ENCODE assay signal across 6 cellular contexts in genomic region chr11:46669606-46670243, GRCh38. TPM values are rescaled to one million over a fixed set of nuclear protein-coding genes. Genes with fewer than 3 reads are reported as not detected.
DNase-seq lines count a peak whose midpoint lies in the region; ATAC-seq and TF ChIP-seq lines count a peak whose summit lies in the region.

No MANE protein-coding gene starts in this region.

- H3K4me3 ChIP-seq in BE2C (ENCODE audit: low read depth, low read length) = no peak overlapping the region
- no peak overlapping the region for H3K4me3 ChIP-seq in LNCaP clone FGC (ENCODE audit: low read depth, low read length)
- no peak overlapping the region for H3K4me3 ChIP-seq in epithelial cell of esophagus (ENCODE audit: low read length)

- H3K27me3 ChIP-seq in BE2C = no peaks in the 10 kb centered on the region

- TF ChIP-seq CTCF in BE2C (IDR thresholded peaks at IDR 0.05; ENCODE audit: low read depth, low read length) (peak; percentile 32), LNCaP clone FGC (IDR thresholded peaks at IDR 0.05; ENCODE audit: control insufficient read depth, extremely low read depth, insufficient read depth) (peak; percentile 33), epithelial cell of esophagus (IDR thresholded peaks at IDR 0.05; ENCODE audit: insufficient read depth, low read depth, low read length, missing control alignments) (peak; percentile 39)

- DNase-seq in BE2C (no peak), LNCaP clone FGC (ENCODE audit: low read depth) (no peak), epithelial cell of esophagus (ENCODE audit: low read depth) (no peak)
- no peak for DNase-seq in stimulated activated CD4-positive, alpha-beta T cell treated with anti-CD3 and anti-CD28 coated beads, Interleukin-4, amount 100 ng/mL, for 4 hours

- H3K36me3 ChIP-seq in BE2C = no peaks in the 10 kb centered on the region

- H3K4me1 ChIP-seq in BE2C = no peaks in the 10 kb centered on the region

- ATAC-seq in GM18868 (IDR thresholded peaks at IDR 0.05; ENCODE audit: unreplicated experiment) = no peak
- no peak for ATAC-seq in HG03196 (IDR thresholded peaks at IDR 0.05; ENCODE audit: unreplicated experiment)

- H3K9me3 ChIP-seq in BE2C = no peaks in the 10 kb centered on the region

RNA-seq across cellular contexts. Expression of gene ARHGAP1, which starts 30.7 kb away (rescaled TPM):
- polyA plus RNA-seq in BE2C (2012; ENCODE audit: insufficient read depth, insufficient read length, low read depth) = 11.3 TPM

RNA-seq across cellular contexts. Expression of gene ZNF408, which starts 31.1 kb away (rescaled TPM):
- polyA plus RNA-seq in BE2C (2012; ENCODE audit: insufficient read depth, insufficient read length, low read depth) = 52.9 TPM

RNA-seq across cellular contexts. Expression of gene F2, which starts 49.3 kb away (rescaled TPM):
- polyA plus RNA-seq in BE2C (2012; ENCODE audit: insufficient read depth, insufficient read length, low read depth) = not detected

RNA-seq across cellular contexts. Expression of gene ATG13, which starts 52.4 kb away (rescaled TPM):
- polyA plus RNA-seq in BE2C (2012; ENCODE audit: insufficient read depth, insufficient read length, low read depth) = 63.4 TPM

RNA-seq across cellular contexts. Expression of gene HARBI1, which starts 52.7 kb away (rescaled TPM):
- 2.1 TPM for polyA plus RNA-seq in BE2C (2012; ENCODE audit: insufficient read depth, insufficient read length, low read depth)
